In the genomic region with DNA sequence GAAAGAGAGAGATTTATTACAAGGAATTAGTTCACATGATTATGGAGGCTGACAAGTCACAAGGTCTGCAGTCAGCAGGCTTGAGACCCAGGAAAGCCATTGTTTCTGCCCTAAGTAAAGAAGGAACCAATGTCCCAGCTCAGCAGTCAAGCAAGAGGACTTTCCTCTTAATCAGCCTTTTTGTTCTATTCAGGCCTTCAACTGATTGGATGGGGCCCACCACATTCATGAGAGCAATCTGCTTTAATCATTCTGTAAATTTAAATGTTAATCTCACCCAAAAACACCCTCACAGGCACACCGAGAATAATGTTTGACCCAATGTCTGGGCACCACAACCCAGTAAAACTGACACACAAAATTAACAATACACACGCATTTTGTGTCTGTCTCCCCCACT, we compare ENCODE assay signal across 37 cellular contexts.
"Had no signal": no experiment of that assay in that cellular context is flagged by ENCODE, and none has a peak within 500 bp of the region (broad histone marks: within the 10 kb centered on the region; RNA-seq: fewer than 3 reads in every experiment).

No MANE protein-coding gene starts in this region.

- DNase-seq: activated B cell treated with CpG ODN at 0.5 μM for 24 hours; activated CD4-positive, alpha-beta memory T cell treated with anti-CD3 and anti-CD28 coated beads for 36 hours; activated CD4-positive, alpha-beta T cell treated with anti-CD3 and anti-CD28 coated beads for 4 hours; activated CD4-positive, alpha-beta T cell treated with anti-CD3 and anti-CD28 coated beads, Interleukin-2, amount 10 ng/mL, durations not matched to agents 24 days and 14 days; activated CD4-positive, alpha-beta T cell treated with anti-CD3 and anti-CD28 coated beads, Interleukin-2, amount 50 U/mL, for 1 hour; activated CD4-positive, alpha-beta T cell treated with anti-CD3 and anti-CD28 coated beads, Interleukin-2, amount 50 U/mL, for 4 hours; activated CD4-positive, CD25-positive, alpha-beta regulatory T cell treated with anti-CD3 and anti-CD28 coated beads, Interleukin-2, amount 50 U/mL, for 72 hours; activated CD8-positive, alpha-beta T cell treated with anti-CD3 and anti-CD28 coated beads for 36 hours; activated gamma-delta T cell; activated naive CD4-positive, alpha-beta T cell treated with anti-CD3 and anti-CD28 coated beads, Interleukin-2, amount 10 ng/mL, durations not matched to agents 7 days and 5 days; activated naive CD4-positive, alpha-beta T cell treated with Interleukin-2 at 50 U/mL for 16 hours; activated naive CD8-positive, alpha-beta T cell treated with anti-CD3 and anti-CD28 coated beads, Interleukin-2, amount 10 ng/mL, durations not matched to agents 7 days and 5 days; activated naive CD8-positive, alpha-beta T cell treated with anti-CD3 and anti-CD28 coated beads, Interleukin-2, amount 50 U/mL, for 24 hours; activated T-cell treated with anti-CD3 and anti-CD28 coated beads for 4 hours; activated T-cell treated with anti-CD3 and anti-CD28 coated beads, Interleukin-2, amount 50 U/mL, for 1 hour; activated T-cell treated with anti-CD3 and anti-CD28 coated beads, Interleukin-2, amount 50 U/mL, for 4 hours; activated T-cell treated with anti-CD3 and anti-CD28 coated beads, Interleukin-2, amount 50 U/mL, for 72 hours; amygdala; anterior cingulate cortex; caudate nucleus; cerebellar nuclear complex; T-helper 1 cell; T-helper 2 cell; T-helper 9 cell had no signal

- H3K36me3 Mint-ChIP-seq: activated CD4-positive, alpha-beta memory T cell treated with anti-CD3 and anti-CD28 coated beads for 36 hours; activated naive CD4-positive, alpha-beta T cell treated with anti-CD3 and anti-CD28 coated beads, Interleukin-2, amount 10 ng/mL, durations not matched to agents 7 days and 5 days; activated naive CD4-positive, alpha-beta T cell treated with anti-CD3 and anti-CD28 coated beads, Interleukin-2, amount 50 U/mL, for 24 hours; activated naive CD8-positive, alpha-beta T cell; activated naive CD8-positive, alpha-beta T cell treated with anti-CD3 and anti-CD28 coated beads, Interleukin-2, amount 10 ng/mL, durations not matched to agents 7 days and 5 days; brain had no signal

- H3K9me3 Mint-ChIP-seq: activated B cell treated with CpG ODN at 0.5 μM for 24 hours; activated CD4-positive, alpha-beta memory T cell treated with anti-CD3 and anti-CD28 coated beads for 36 hours; activated CD4-positive, alpha-beta T cell treated with anti-CD3 and anti-CD28 coated beads, Interleukin-2, amount 10 ng/mL, durations not matched to agents 24 days and 14 days; activated CD8-positive, alpha-beta T cell treated with anti-CD3 and anti-CD28 coated beads for 36 hours; activated naive CD4-positive, alpha-beta T cell treated with anti-CD3 and anti-CD28 coated beads, Interleukin-2, amount 10 ng/mL, durations not matched to agents 7 days and 5 days; activated naive CD4-positive, alpha-beta T cell treated with anti-CD3 and anti-CD28 coated beads, Interleukin-2, amount 50 U/mL, for 24 hours; activated naive CD8-positive, alpha-beta T cell treated with anti-CD3 and anti-CD28 coated beads, Interleukin-2, amount 10 ng/mL, durations not matched to agents 7 days and 5 days; activated naive CD8-positive, alpha-beta T cell treated with anti-CD3 and anti-CD28 coated beads, Interleukin-2, amount 50 U/mL, for 24 hours; activated T-cell treated with anti-CD3 and anti-CD28 coated beads, Interleukin-2, amount 50 U/mL, for 4 hours; activated T-cell treated with anti-CD3 and anti-CD28 coated beads, Interleukin-2, amount 50 U/mL, for 72 hours; activated T-helper 1 cell treated with anti-CD3 and anti-CD28 coated beads, Interleukin-12 subunit alpha, Interleukin-12 subunit beta, Interleukin-2, Interleukin-4 antibody, amounts not matched to agents 30 ng/mL and 10 ng/mL and 1 ng/mL, durations not matched to agents 14 hours and 24 hours and 36 hours; brain; central memory CD8-positive, alpha-beta T cell; T-helper 1 cell treated with Interleukin-12 subunit alpha and Interleukin-12 subunit beta and Interleukin-4 antibody, amounts not matched to agents 30 μg/mL and 1 μg/mL, for 36 hours; T-helper 2 cell treated with Interferon-gamma antibody and Interleukin-4, amounts not matched to agents 5 μg/mL and 100 μg/mL, for 36 hours had no signal

- ATAC-seq: activated CD8-positive, alpha-beta T cell treated with anti-CD3 and anti-CD28 coated beads for 36 hours; activated naive CD8-positive, alpha-beta T cell treated with anti-CD3 and anti-CD28 coated beads, Interleukin-2, amount 50 U/mL, for 24 hours; activated T-cell treated with anti-CD3 and anti-CD28 coated beads, Interleukin-2, amount 50 U/mL, for 4 hours; activated T-cell treated with anti-CD3 and anti-CD28 coated beads, Interleukin-2, amount 50 U/mL, for 72 hours; activated T-helper 17 cell treated with anti-CD3 and anti-CD28 coated beads, Interleukin-2, amount 50 U/mL, for 72 hours had no signal

- H3K36me3 ChIP-seq: ascending aorta, cardiac muscle cell had no signal

- H3K4me1 Mint-ChIP-seq: activated B cell treated with CpG ODN at 0.5 μM for 24 hours; activated CD4-positive, alpha-beta T cell treated with anti-CD3 and anti-CD28 coated beads, Interleukin-2, amount 10 ng/mL, durations not matched to agents 24 days and 14 days; activated naive CD4-positive, alpha-beta T cell treated with anti-CD3 and anti-CD28 coated beads, Interleukin-2, amount 10 ng/mL, durations not matched to agents 7 days and 5 days; activated naive CD4-positive, alpha-beta T cell treated with anti-CD3 and anti-CD28 coated beads, Interleukin-2, amount 50 U/mL, for 24 hours; activated naive CD8-positive, alpha-beta T cell treated with anti-CD3 and anti-CD28 coated beads, Interleukin-2, amount 10 ng/mL, durations not matched to agents 7 days and 5 days; activated naive CD8-positive, alpha-beta T cell treated with anti-CD3 and anti-CD28 coated beads, Interleukin-2, amount 50 U/mL, for 24 hours; activated T-helper 17 cell treated with anti-CD3 and anti-CD28 coated beads, Interleukin-2, amount 50 U/mL, for 72 hours; brain; central memory CD8-positive, alpha-beta T cell had no signal

- H3K4me1 ChIP-seq: ascending aorta had no signal

- H3K27me3 ChIP-seq: ascending aorta had no signal

- H3K4me3 ChIP-seq: ascending aorta, cardiac muscle cell had no signal

- H3K9me3 ChIP-seq: ascending aorta had no signal

- FAIRE-seq: bronchial epithelial cell, TTC549 had no signal

- H3K27ac ChIP-seq: ascending aorta, cardiac muscle cell, VCaP had no signal

- H3K4me3 Mint-ChIP-seq: activated B cell treated with CpG ODN at 0.5 μM for 24 hours; activated CD4-positive, alpha-beta memory T cell treated with anti-CD3 and anti-CD28 coated beads for 36 hours; activated CD4-positive, alpha-beta T cell treated with anti-CD3 and anti-CD28 coated beads, Interleukin-2, amount 10 ng/mL, durations not matched to agents 24 days and 14 days; activated CD8-positive, alpha-beta T cell treated with anti-CD3 and anti-CD28 coated beads for 36 hours; activated naive CD4-positive, alpha-beta T cell treated with anti-CD3 and anti-CD28 coated beads, Interleukin-2, amount 10 ng/mL, durations not matched to agents 7 days and 5 days; activated naive CD4-positive, alpha-beta T cell treated with anti-CD3 and anti-CD28 coated beads, Interleukin-2, amount 50 U/mL, for 24 hours; activated naive CD8-positive, alpha-beta T cell; activated naive CD8-positive, alpha-beta T cell treated with anti-CD3 and anti-CD28 coated beads, Interleukin-2, amount 10 ng/mL, durations not matched to agents 7 days and 5 days; activated naive CD8-positive, alpha-beta T cell treated with anti-CD3 and anti-CD28 coated beads, Interleukin-2, amount 50 U/mL, for 24 hours; activated T-cell treated with anti-CD3 and anti-CD28 coated beads, Interleukin-2, amount 50 U/mL, for 4 hours; activated T-cell treated with anti-CD3 and anti-CD28 coated beads, Interleukin-2, amount 50 U/mL, for 72 hours; activated T-helper 1 cell treated with anti-CD3 and anti-CD28 coated beads, Interleukin-12 subunit alpha, Interleukin-12 subunit beta, Interleukin-2, Interleukin-4 antibody, amounts not matched to agents 30 ng/mL and 10 ng/mL and 1 ng/mL, durations not matched to agents 14 hours and 24 hours and 36 hours; activated T-helper 17 cell treated with anti-CD3 and anti-CD28 coated beads, Interleukin-2, amount 50 U/mL, for 72 hours; brain; central memory CD8-positive, alpha-beta T cell; T-helper 1 cell treated with Interleukin-12 subunit alpha and Interleukin-12 subunit beta and Interleukin-4 antibody, amounts not matched to agents 30 μg/mL and 1 μg/mL, for 36 hours; T-helper 2 cell treated with Interferon-gamma antibody and Interleukin-4, amounts not matched to agents 5 μg/mL and 100 μg/mL, for 36 hours had no signal

- H3K27me3 Mint-ChIP-seq: activated CD8-positive, alpha-beta T cell treated with anti-CD3 and anti-CD28 coated beads for 36 hours; activated naive CD4-positive, alpha-beta T cell treated with anti-CD3 and anti-CD28 coated beads, Interleukin-2, amount 10 ng/mL, durations not matched to agents 7 days and 5 days; central memory CD8-positive, alpha-beta T cell had no signal

- H3K27ac Mint-ChIP-seq: activated B cell treated with CpG ODN at 0.5 μM for 24 hours; activated CD4-positive, alpha-beta memory T cell treated with anti-CD3 and anti-CD28 coated beads for 36 hours; activated CD4-positive, alpha-beta T cell treated with anti-CD3 and anti-CD28 coated beads, Interleukin-2, amount 10 ng/mL, durations not matched to agents 24 days and 14 days; activated CD8-positive, alpha-beta T cell treated with anti-CD3 and anti-CD28 coated beads for 36 hours; activated naive CD4-positive, alpha-beta T cell treated with anti-CD3 and anti-CD28 coated beads, Interleukin-2, amount 10 ng/mL, durations not matched to agents 7 days and 5 days; activated naive CD4-positive, alpha-beta T cell treated with anti-CD3 and anti-CD28 coated beads, Interleukin-2, amount 50 U/mL, for 24 hours; activated naive CD8-positive, alpha-beta T cell; activated naive CD8-positive, alpha-beta T cell treated with anti-CD3 and anti-CD28 coated beads, Interleukin-2, amount 10 ng/mL, durations not matched to agents 7 days and 5 days; activated naive CD8-positive, alpha-beta T cell treated with anti-CD3 and anti-CD28 coated beads, Interleukin-2, amount 50 U/mL, for 24 hours; activated T-cell treated with anti-CD3 and anti-CD28 coated beads, Interleukin-2, amount 50 U/mL, for 72 hours; activated T-helper 1 cell treated with anti-CD3 and anti-CD28 coated beads, Interleukin-12 subunit alpha, Interleukin-12 subunit beta, Interleukin-2, Interleukin-4 antibody, amounts not matched to agents 30 ng/mL and 10 ng/mL and 1 ng/mL, durations not matched to agents 14 hours and 24 hours and 36 hours; activated T-helper 17 cell treated with anti-CD3 and anti-CD28 coated beads, Interleukin-2, amount 50 U/mL, for 72 hours; brain; T-helper 1 cell treated with Interleukin-12 subunit alpha and Interleukin-12 subunit beta and Interleukin-4 antibody, amounts not matched to agents 30 μg/mL and 1 μg/mL, for 36 hours; T-helper 2 cell treated with Interferon-gamma antibody and Interleukin-4, amounts not matched to agents 5 μg/mL and 100 μg/mL, for 36 hours had no signal
